In genomic region chrX:107374116-107374515, GRCh38 we compare ENCODE assay signal across 24 cellular contexts.
"Had no signal": no experiment of that assay in that cellular context is flagged by ENCODE, and none has a peak within 500 bp of the region (broad histone marks: within the 10 kb centered on the region; RNA-seq: fewer than 3 reads in every experiment).

No MANE protein-coding gene starts in this region.

- H3K4me1 Mint-ChIP-seq: natural killer cell; stimulated activated naive B cell treated with anti-CD40 and anti-IgM and Interleukin-4, amounts not matched to agents 10 μg/mL and 1 μg/mL and 100 μg/mL, for 72 hours had no signal

- H3K36me3 ChIP-seq: esophagus muscularis mucosa, heart right ventricle, left lung, neutrophil, pancreas, right lobe of liver, thoracic aorta, tibial nerve, upper lobe of left lung, uterus had no signal

- H3K27ac ChIP-seq: esophagus muscularis mucosa, foreskin keratinocyte, heart right ventricle, left lung, neutrophil, pancreas, right lobe of liver, thoracic aorta, tibial nerve, upper lobe of left lung, uterus had no signal

- H3K27me3 ChIP-seq: esophagus muscularis mucosa, foreskin keratinocyte, heart right ventricle, left lung, neutrophil, right lobe of liver, tibial nerve, upper lobe of left lung, uterus had no signal

- H3K4me3 Mint-ChIP-seq: natural killer cell; stimulated activated naive B cell treated with anti-CD40 and anti-IgM and Interleukin-4, amounts not matched to agents 10 μg/mL and 1 μg/mL and 100 μg/mL, for 72 hours; stimulated activated naive CD8-positive, alpha-beta T cell treated with anti-CD3 and anti-CD28 coated beads, Interleukin-15, Interleukin-2, amounts not matched to agents 100 ng/mL and 50 ng/mL, for 24 hours had no signal

- ATAC-seq: foreskin keratinocyte; heart right ventricle; left cardiac atrium; left lung; natural killer cell; pancreas; right lobe of liver; stimulated activated naive B cell treated with anti-CD40 and anti-IgM and Interleukin-4, amounts not matched to agents 10 μg/mL and 1 μg/mL and 100 μg/mL, for 72 hours had no signal

- H3K4me3 ChIP-seq: esophagus muscularis mucosa, heart right ventricle, left lung, pancreas, right lobe of liver, thoracic aorta, tibial nerve, upper lobe of left lung, uterus had no signal

- H3K27ac Mint-ChIP-seq: natural killer cell; stimulated activated naive B cell treated with anti-CD40 and anti-IgM and Interleukin-4, amounts not matched to agents 10 μg/mL and 1 μg/mL and 100 μg/mL, for 72 hours; stimulated activated naive CD8-positive, alpha-beta T cell treated with anti-CD3 and anti-CD28 coated beads, Interleukin-15, Interleukin-2, amounts not matched to agents 100 ng/mL and 50 ng/mL, for 24 hours had no signal

- H3K9me3 ChIP-seq: esophagus muscularis mucosa, heart right ventricle, left lung, neutrophil, pancreas, right lobe of liver, thoracic aorta, tibial nerve, upper lobe of left lung, uterus had no signal

- H3K36me3 Mint-ChIP-seq: natural killer cell; stimulated activated naive B cell treated with anti-CD40 and anti-IgM and Interleukin-4, amounts not matched to agents 10 μg/mL and 1 μg/mL and 100 μg/mL, for 72 hours had no signal

- H3K4me1 ChIP-seq: esophagus muscularis mucosa, foreskin keratinocyte, heart right ventricle, left lung, pancreas, right lobe of liver, tibial nerve, upper lobe of left lung, uterus had no signal

- DNase-seq: effector memory CD4-positive, alpha-beta T cell; foreskin keratinocyte; glutamatergic neuron; heart right ventricle; hippocampal formation; left cardiac atrium; left lung; mesenchymal stem cell; midbrain; natural killer cell; pancreas; retina; right lobe of liver; small intestine; stimulated activated CD4-positive, alpha-beta T cell treated with anti-CD3 and anti-CD28 coated beads, Interleukin-15, amount 100 ng/mL, for 24 hours; stimulated activated CD4-positive, alpha-beta T cell treated with anti-CD3 and anti-CD28 coated beads, Interleukin-2, amount 100 ng/mL, for 48 hours; stimulated activated naive B cell treated with anti-CD40 and anti-IgM and Interleukin-4, amounts not matched to agents 10 μg/mL and 1 μg/mL and 100 μg/mL, for 72 hours; upper lobe of left lung; uterus had no signal

- H3K9me3 Mint-ChIP-seq: natural killer cell; stimulated activated naive B cell treated with anti-CD40 and anti-IgM and Interleukin-4, amounts not matched to agents 10 μg/mL and 1 μg/mL and 100 μg/mL, for 72 hours; stimulated activated naive CD8-positive, alpha-beta T cell treated with anti-CD3 and anti-CD28 coated beads, Interleukin-15, Interleukin-2, amounts not matched to agents 100 ng/mL and 50 ng/mL, for 24 hours had no signal
